Comparison of ENCODE assay signal across 8 cellular contexts in the genomic region with DNA sequence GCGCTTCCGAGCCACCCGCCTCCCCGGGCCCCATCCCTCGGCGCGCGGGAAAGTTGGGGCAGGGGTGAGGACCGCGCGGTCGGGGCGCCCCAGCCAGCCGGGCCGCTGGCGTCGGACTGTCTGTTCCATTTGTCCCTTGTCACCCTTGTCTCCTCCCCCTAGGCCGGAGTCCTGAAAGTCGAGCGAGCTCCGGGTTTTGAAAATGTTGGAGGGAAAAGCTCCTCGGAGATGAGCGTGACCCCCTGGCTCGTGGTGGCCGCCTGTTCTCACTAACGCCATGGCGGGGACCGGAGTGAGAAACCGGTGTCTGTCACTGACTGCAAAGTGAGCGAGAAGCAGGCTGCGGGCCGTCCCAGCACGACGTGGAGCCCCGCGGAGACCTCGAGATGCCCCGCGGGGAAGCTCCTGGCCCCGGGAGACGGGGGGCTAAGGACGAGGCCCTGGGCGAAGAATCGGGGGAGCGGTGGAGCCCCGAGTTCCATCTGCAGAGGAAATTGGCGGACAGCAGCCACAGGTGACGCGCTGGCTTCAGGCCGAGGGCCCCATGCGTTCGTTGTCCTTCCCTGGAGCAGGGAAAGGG. TPM values are rescaled to one million over a fixed set of nuclear protein-coding genes. Genes with fewer than 3 reads are reported as not detected.
A peak's percentile ranks its signal among the peaks of the same experiment; 100 is the strongest.
DNase-seq lines count a peak whose midpoint lies in the region; ATAC-seq and TF ChIP-seq lines count a peak whose summit lies in the region.

No MANE protein-coding gene starts in this region.

- ATAC-seq in naive thymus-derived CD8-positive, alpha-beta T cell: no peak
- ATAC-seq in GM18498 (IDR thresholded peaks at IDR 0.05; ENCODE audit: unreplicated experiment): no peak

- H3K4me3 ChIP-seq in AG09309 (ENCODE audit: control insufficient read depth, low read depth, low read length) (peak overlapping the region; percentile 57), LNCaP clone FGC (ENCODE audit: low read depth, low read length) (peak overlapping the region; percentile 48)

- no peak for TF ChIP-seq CTCF in AG09309 (IDR thresholded peaks at IDR 0.05; ENCODE audit: control insufficient read depth, insufficient read depth, low read depth, low read length, missing control alignments)
- TF ChIP-seq CTCF in LNCaP clone FGC (IDR thresholded peaks at IDR 0.05; ENCODE audit: control insufficient read depth, extremely low read depth, insufficient read depth): no peak
- TF ChIP-seq CTCF in endothelial cell (IDR thresholded peaks at IDR 0.05; ENCODE audit: unreplicated experiment): no peak

- H3K4me3 Mint-ChIP-seq in endothelial cell (ENCODE audit: unreplicated experiment): peak overlapping the region; percentile 39
- peak overlapping the region in 9 of 10 donors; percentile 59 to 82 (median 65) for H3K4me3 Mint-ChIP-seq in naive thymus-derived CD8-positive, alpha-beta T cell

- H3K4me1 Mint-ChIP-seq in endothelial cell (ENCODE audit: unreplicated experiment): no peaks in the 10 kb centered on the region
- peaks cover 12 to 38% (median 27%) of the 10 kb centered on the region in 4 donors for H3K4me1 Mint-ChIP-seq in naive thymus-derived CD8-positive, alpha-beta T cell

- DNase-seq in AG09309 (ENCODE audit: low read depth) (no peak), LNCaP clone FGC (ENCODE audit: low read depth) (no peak), endothelial cell (ENCODE audit: low spot score) (no peak), COLO829 (ENCODE audit: low spot score) (no peak), T1000 (lab: John Stamatoyannopoulos, UW) (no peak)
- DNase-seq in naive thymus-derived CD8-positive, alpha-beta T cell: peak in 2 of 10 donors; percentile 6
- no peak for DNase-seq in stimulated activated naive CD4-positive, alpha-beta T cell treated with Interleukin-2 at 50 U/mL for 16 hours (lab: John Stamatoyannopoulos, UW)

- no peak overlapping the region for H3K27ac Mint-ChIP-seq in endothelial cell (ENCODE audit: unreplicated experiment)
- peak overlapping the region in 9 of 10 donors; percentile 9 to 86 (median 62) for H3K27ac Mint-ChIP-seq in naive thymus-derived CD8-positive, alpha-beta T cell

- no peaks in the 10 kb centered on the region for H3K9me3 Mint-ChIP-seq in endothelial cell (ENCODE audit: unreplicated experiment)
- H3K9me3 Mint-ChIP-seq in naive thymus-derived CD8-positive, alpha-beta T cell: peaks cover 0 to 4% (median under 1%) of the 10 kb centered on the region in 9 donors

- POLR2A ChIA-PET in naive thymus-derived CD8-positive, alpha-beta T cell (lab: Charles Lee): interaction anchor here (1.3 kb wide), 1 partner anchor 11 kb away, joined by 3 read pairs; no protein-coding TSS in a partner anchor

- H3K27me3 Mint-ChIP-seq in endothelial cell (ENCODE audit: unreplicated experiment): peaks cover 3% of the 10 kb centered on the region
- H3K27me3 Mint-ChIP-seq in naive thymus-derived CD8-positive, alpha-beta T cell: no peaks in the 10 kb centered on the region

- peaks cover 24% of the 10 kb centered on the region for H3K36me3 Mint-ChIP-seq in endothelial cell (ENCODE audit: low read depth, unreplicated experiment)
- peaks cover 5 to 27% (median 23%) of the 10 kb centered on the region in 3 donors for H3K36me3 Mint-ChIP-seq in naive thymus-derived CD8-positive, alpha-beta T cell

RNA-seq across cellular contexts. Expression of a gene that starts 0.5 kb away (rescaled TPM):
- total RNA-seq in endothelial cell (ENCODE audit: unreplicated experiment): 2.8 TPM
- 1 to 10 TPM; 5.5 to 5.7 TPM for total RNA-seq in naive thymus-derived CD8-positive, alpha-beta T cell
- polyA plus RNA-seq in naive thymus-derived CD8-positive, alpha-beta T cell: 1 to 10 TPM; 2.8 to 3.5 (median 3.3) TPM

RNA-seq across cellular contexts. Expression of a gene that starts 13.5 kb away (rescaled TPM):
- 91.0 TPM for total RNA-seq in endothelial cell (ENCODE audit: unreplicated experiment)
- 10 to 100 TPM; 52.2 to 53.7 TPM for total RNA-seq in naive thymus-derived CD8-positive, alpha-beta T cell
- polyA plus RNA-seq in naive thymus-derived CD8-positive, alpha-beta T cell: 10 to 100 TPM; 30.4 to 32.4 (median 31.3) TPM
